ENCODE assay signal across 28 cellular contexts in genomic region chr11:58560842-58561241, GRCh38. TPM values are rescaled to one million over a fixed set of nuclear protein-coding genes. Genes with fewer than 3 reads are reported as not detected.
A peak's percentile ranks its signal among the peaks of the same experiment; 100 is the strongest.
DNase-seq lines count a peak whose midpoint lies in the region; ATAC-seq, FAIRE-seq and TF ChIP-seq lines count a peak whose summit lies in the region.
"Had no signal": no experiment of that assay in that cellular context is flagged by ENCODE, and none has a peak within 500 bp of the region (broad histone marks: within the 10 kb centered on the region; RNA-seq: fewer than 3 reads in every experiment).

No MANE protein-coding gene starts in this region.

- peak overlapping the region; percentile 76 for H3K4me2 ChIP-seq in A549
- H3K4me2 ChIP-seq: GM23338 had no signal

- H3K4me3 ChIP-seq in A549 (no peak overlapping the region), colonic mucosa (no peak overlapping the region)
- no peak overlapping the region for H3K4me3 ChIP-seq in CD4-positive, alpha-beta memory T cell (ENCODE audit: low read length in 2 of 2)
- H3K4me3 ChIP-seq: GM23338, vagina had no signal

- TF ChIP-seq POLR2A in A549 (IDR thresholded peaks at IDR 0.05; ENCODE audit: low read length), result no peak

- H3K9me3 ChIP-seq in A549 (no peaks in the 10 kb centered on the region), colonic mucosa (no peaks in the 10 kb centered on the region)
- no peaks in the 10 kb centered on the region for H3K9me3 ChIP-seq in CD4-positive, alpha-beta memory T cell (ENCODE audit: control insufficient read depth in 1 of 2, low read length in 2 of 2)
- H3K9me3 ChIP-seq: vagina had no signal

- TF ChIP-seq RAD21 in A549 (conservative IDR thresholded peaks at IDR 0.05 in 1 of 2, IDR thresholded peaks at IDR 0.05 in 1 of 2), result no peak

- no peaks in the 10 kb centered on the region for H3K9me3 Mint-ChIP-seq in CD4-positive, alpha-beta memory T cell
- H3K9me3 Mint-ChIP-seq in nephron, result no peaks in the 10 kb centered on the region
- H3K9me3 Mint-ChIP-seq: activated B cell treated with CpG ODN at 0.5 μM for 24 hours; dendritic cell treated with granulocyte-macrophage colony-stimulating factor and Interleukin-4, amounts not matched to agents 40 ng/mL and 50 ng/mL, for 4 days; GM23338; IgD-negative memory B cell; stimulated activated memory B cell treated with anti-CD40 and anti-IgM and Interleukin-4, amounts not matched to agents 10 μg/mL and 1 μg/mL and 100 μg/mL, for 72 hours had no signal

- intact Hi-C loops in CD4-positive, alpha-beta memory T cell (cut with micrococcal nuclease), result loop anchor here (10.0 kb wide), 1 partner anchor 54 kb away; no protein-coding TSS in a partner anchor
- intact Hi-C loops in colonic mucosa (cut with DNase I) (no loop called here), Right ventricle myocardium superior (cut with DNase I) (no loop called here)

- WGBS in A549 (ENCODE audit: missing lambda C conversion rate), result 23% methylated on average over 2 of the region's 2 CpGs

- H3K27me3 ChIP-seq in CD4-positive, alpha-beta memory T cell (ENCODE audit: insufficient read depth, low read length), result no peaks in the 10 kb centered on the region
- no peaks in the 10 kb centered on the region for H3K27me3 ChIP-seq in colonic mucosa
- H3K27me3 ChIP-seq: vagina had no signal

- POLR2A ChIA-PET in A549 (lab: Yijun Ruan, JAX), result no interaction called here
- POLR2A ChIA-PET in CD4-positive, alpha-beta memory T cell (lab: Charles Lee; ENCODE audit: partially characterized antibody), result interaction anchor here (0.6 to 1.4 kb wide), 3 partner anchors 8 to 16 kb away, joined by 3 read pairs; partner anchors contain the start of gene LPXN

- CTCF ChIA-PET in A549 (lab: Yijun Ruan, JAX), result interaction anchor here (0.9 to 1.7 kb wide), 2 partner anchors 37 to 686 kb away, joined by 3 to 6 read pairs; no protein-coding TSS in a partner anchor
- CTCF ChIA-PET in CD4-positive, alpha-beta memory T cell (lab: Charles Lee; ENCODE audit: partially characterized antibody), result interaction anchor here (0.9 to 2.5 kb wide), 5 partner anchors 7 to 37 kb away, joined by 4 to 20 read pairs (median 6); no protein-coding TSS in a partner anchor

- peak overlapping the region in 2 of 8 donors; percentile 13 to 32 for H3K4me3 Mint-ChIP-seq in CD4-positive, alpha-beta memory T cell
- H3K4me3 Mint-ChIP-seq in nephron, result no peak overlapping the region
- H3K4me3 Mint-ChIP-seq: activated B cell treated with CpG ODN at 0.5 μM for 24 hours; dendritic cell treated with granulocyte-macrophage colony-stimulating factor and Interleukin-4, amounts not matched to agents 40 ng/mL and 50 ng/mL, for 4 days; GM23338; IgD-negative memory B cell; stimulated activated memory B cell treated with anti-CD40 and anti-IgM and Interleukin-4, amounts not matched to agents 10 μg/mL and 1 μg/mL and 100 μg/mL, for 72 hours had no signal

- H3K27ac Mint-ChIP-seq in CD4-positive, alpha-beta memory T cell, result peak overlapping the region in 6 of 7 donors; percentile 41 to 74 (median 63)
- peak overlapping the region; percentile 37 to 63 (median 58) for H3K27ac Mint-ChIP-seq in nephron
- H3K27ac Mint-ChIP-seq: activated B cell treated with CpG ODN at 0.5 μM for 24 hours; dendritic cell treated with granulocyte-macrophage colony-stimulating factor and Interleukin-4, amounts not matched to agents 40 ng/mL and 50 ng/mL, for 4 days; GM23338; stimulated activated memory B cell treated with anti-CD40 and anti-IgM and Interleukin-4, amounts not matched to agents 10 μg/mL and 1 μg/mL and 100 μg/mL, for 72 hours had no signal

- peaks cover 12% of the 10 kb centered on the region for H3K36me3 ChIP-seq in CD4-positive, alpha-beta memory T cell (ENCODE audit: insufficient read depth, low read length)
- no peaks in the 10 kb centered on the region for H3K36me3 ChIP-seq in colonic mucosa
- H3K36me3 ChIP-seq: vagina had no signal

- H3K27me3 Mint-ChIP-seq in CD4-positive, alpha-beta memory T cell, result no peaks in the 10 kb centered on the region
- no peaks in the 10 kb centered on the region for H3K27me3 Mint-ChIP-seq in nephron (ENCODE audit: low read depth)
- H3K27me3 Mint-ChIP-seq: activated B cell treated with CpG ODN at 0.5 μM for 24 hours; dendritic cell treated with granulocyte-macrophage colony-stimulating factor and Interleukin-4, amounts not matched to agents 40 ng/mL and 50 ng/mL, for 4 days; IgD-negative memory B cell; stimulated activated memory B cell treated with anti-CD40 and anti-IgM and Interleukin-4, amounts not matched to agents 10 μg/mL and 1 μg/mL and 100 μg/mL, for 72 hours had no signal

- TF ChIP-seq EP300 in A549 (IDR thresholded peaks at IDR 0.05), result no peak

- no peak for ATAC-seq in A549
- no peak for ATAC-seq in Right ventricle myocardium superior (ENCODE audit: poor library complexity)
- ATAC-seq: GM23338; stimulated activated memory B cell treated with anti-CD40 and anti-IgM and Interleukin-4, amounts not matched to agents 10 μg/mL and 1 μg/mL and 100 μg/mL, for 72 hours had no signal

- peaks cover 47 to 84% (median 53%) of the 10 kb centered on the region in 4 donors for H3K4me1 Mint-ChIP-seq in CD4-positive, alpha-beta memory T cell
- H3K4me1 Mint-ChIP-seq in nephron, result peaks cover 5% of the 10 kb centered on the region
- H3K4me1 Mint-ChIP-seq: GM23338 had no signal

- TF ChIP-seq CTCF in A549 (IDR thresholded peaks at IDR 0.05), result no peak
- TF ChIP-seq CTCF in colonic mucosa (IDR thresholded peaks at IDR 0.05), result no peak
- no peak for TF ChIP-seq CTCF in nephron (IDR thresholded peaks at IDR 0.05; ENCODE audit: unreplicated experiment in 3 of 3)

- H3K9ac ChIP-seq in colonic mucosa (ENCODE audit: low read depth in 2 of 2, low read length in 2 of 2), result no peak overlapping the region

- H3K4me1 ChIP-seq in A549 (peaks cover 26% of the 10 kb centered on the region), colonic mucosa (no peaks in the 10 kb centered on the region)
- H3K4me1 ChIP-seq in CD4-positive, alpha-beta memory T cell (ENCODE audit: insufficient read depth, low read length), result peaks cover 69% of the 10 kb centered on the region
- H3K4me1 ChIP-seq: vagina had no signal

- no peak for FAIRE-seq in A549 (lab: Jason Lieb, UNC)
- FAIRE-seq: G401.6, GM18507 had no signal

- DNase-seq in A549 (ENCODE audit: low read depth in 1 of 2, low spot score in 1 of 2) (no peak), colonic mucosa (no peak), DMS114 treated with DMSO at 0.1 percent for 48 hours (lab: John Stamatoyannopoulos, UW; ENCODE audit: unreplicated experiment) (no peak), Right ventricle myocardium superior (no peak)
- DNase-seq in CD4-positive, alpha-beta memory T cell, result no peak
- DNase-seq in stimulated activated CD4-positive, alpha-beta T cell treated with anti-CD3 and anti-CD28 coated beads, Interleukin-2, amount 100 ng/mL, for 24 hours, result no peak
- DNase-seq: activated B cell treated with CpG ODN at 0.5 μM for 24 hours; activated CD4-positive, alpha-beta T cell treated with anti-CD3 and anti-CD28 coated beads, Interleukin-2, amount 50 U/mL, for 4 hours; activated gamma-delta T cell treated with Interleukin-2 at 50 U/mL for 16 hours; amygdala; NCI-H1105 treated with DMSO at 0.1 percent for 48 hours; NCI-H2029; NCI-H446; stimulated activated CD4-positive, alpha-beta T cell treated with anti-CD3 and anti-CD28 coated beads, Interleukin-2, amount 100 ng/mL, for 48 hours; T1000 had no signal

- H3K36me3 Mint-ChIP-seq in CD4-positive, alpha-beta memory T cell, result peaks cover 30 to 55% of the 10 kb centered on the region in 2 donors
- peaks cover 6% of the 10 kb centered on the region for H3K36me3 Mint-ChIP-seq in nephron (ENCODE audit: low read depth)

- H3K27ac ChIP-seq in A549, result peak overlapping the region; percentile 63 to 66; a peak in 4 of 6 replicates
- H3K27ac ChIP-seq in CD4-positive, alpha-beta memory T cell (ENCODE audit: low read depth, low read length), result no peak overlapping the region
- H3K27ac ChIP-seq in colonic mucosa, result peak overlapping the region; percentile 57
- H3K27ac ChIP-seq: vagina had no signal

TF ChIP-seq in A549, 52 proteins besides CTCF, POLR2A, EP300 and RAD21 (continues in another document):
- no peak for TF ChIP-seq CHD4 (IDR thresholded peaks at IDR 0.05; ENCODE audit: borderline replicate concordance)
- no peak for TF ChIP-seq ZSCAN20 (CRISPR knock-in tag; IDR thresholded peaks at IDR 0.05)
- TF ChIP-seq EHMT2 (IDR thresholded peaks at IDR 0.05; ENCODE audit: low read depth), result no peak
- TF ChIP-seq MAZ (IDR thresholded peaks at IDR 0.05; ENCODE audit: borderline replicate concordance, low read depth, low read length), result no peak
- TF ChIP-seq ESRRA (IDR thresholded peaks at IDR 0.05; ENCODE audit: borderline replicate concordance, low read length), result no peak
- TF ChIP-seq FOSB (CRISPR knock-in tag; IDR thresholded peaks at IDR 0.05), result no peak

RNA-seq across cellular contexts. Expression of gene LPXN, which starts 14.8 kb away (rescaled TPM):
- 6.6 and 6.7 TPM in 2 replicates for polyA plus RNA-seq in A549 (2011; rRNA removed)
- polyA plus RNA-seq in A549 (2012; cell fraction: cytosol; rRNA removed), result 1.5 and 2.0 TPM in 2 replicates
- polyA plus RNA-seq in A549 (2012; cell fraction: nucleus; rRNA removed), result 2.7 and 4.0 TPM in 2 replicates
- polyA plus RNA-seq in A549 (2017; fragmentation: RNase III; extraction: RNeasy Plus Mini Kit Qiagen cat#74134 plus additional on column Dnase treatment), result 2.5 to 2.9 TPM (median 2.5 TPM) in 3 replicates
- 7.3 and 9.7 TPM in 2 replicates for polyA minus RNA-seq in A549 (2011; rRNA and poly(A)+ RNA removed)
- total RNA-seq in CD4-positive, alpha-beta memory T cell, result 100 to 1,000 TPM; 138 to 147 TPM
- 100 to 1,000 TPM; 251 to 281 TPM for polyA plus RNA-seq in CD4-positive, alpha-beta memory T cell
- 1 to 10 TPM; 7.8 to 10.0 TPM for total RNA-seq in colonic mucosa
- total RNA-seq in Right ventricle myocardium superior, result 3.1 TPM

RNA-seq across cellular contexts. Expression of gene ZFP91, which starts 18.0 kb away (rescaled TPM):
- polyA plus RNA-seq in A549 (2011; rRNA removed) (52.3 and 66.9 TPM in 2 replicates), A549 (2017; fragmentation: RNase III; extraction: RNeasy Plus Mini Kit Qiagen cat#74134 plus additional on column Dnase treatment) (45.0 to 48.5 TPM (median 47.7 TPM) in 3 replicates)
- polyA plus RNA-seq in A549 (2012; cell fraction: cytosol; rRNA removed), result 10.7 and 12.2 TPM in 2 replicates
- polyA plus RNA-seq in A549 (2012; cell fraction: nucleus; rRNA removed), result 5.8 and 10.0 TPM in 2 replicates
- 35.4 and 38.3 TPM in 2 replicates for polyA minus RNA-seq in A549 (2011; rRNA and poly(A)+ RNA removed)
- total RNA-seq in CD4-positive, alpha-beta memory T cell, result 10 to 100 TPM; 38.0 to 38.4 TPM
- 1 to 10 TPM; 3.8 to 7.3 TPM for polyA plus RNA-seq in CD4-positive, alpha-beta memory T cell
- total RNA-seq in colonic mucosa (10 to 100 TPM; 60.9 to 92.0 TPM), Right ventricle myocardium superior (57.3 TPM)

RNA-seq across cellular contexts. Expression of gene OR5B21, which starts 52.9 kb away (rescaled TPM):
- polyA plus RNA-seq in A549 (2011; rRNA removed), result not detected in 2 replicates
- polyA plus RNA-seq in A549 (2012; cell fraction: cytosol; rRNA removed), result not detected in 2 replicates
- 0.07 TPM in 1 of 2 replicates, not detected in the other for polyA plus RNA-seq in A549 (2012; cell fraction: nucleus; rRNA removed)
- not detected in 3 replicates for polyA plus RNA-seq in A549 (2017; fragmentation: RNase III; extraction: RNeasy Plus Mini Kit Qiagen cat#74134 plus additional on column Dnase treatment)
- polyA minus RNA-seq in A549 (2011; rRNA and poly(A)+ RNA removed), result not detected in 2 replicates
- under 1 TPM; 0.61 to 0.99 TPM for total RNA-seq in CD4-positive, alpha-beta memory T cell
- polyA plus RNA-seq in CD4-positive, alpha-beta memory T cell, result not detected
- not detected for total RNA-seq in colonic mucosa
- not detected for total RNA-seq in Right ventricle myocardium superior
- total RNA-seq: fibroblast of lung, GM23338, kidney epithelial cell, lung microvascular endothelial cell, osteocyte, temporal lobe, vagina had no signal
- polyA plus RNA-seq: fibroblast of lung, GM23338, IgD-negative memory B cell had no signal

Comparison
In these comparisons a context has a peak if more than half of its experiments do, and no peak if none do; other contexts are left out.
1. RNA of gene LPXN, which starts 14.8 kb away (total RNA-seq): 138 to 147 TPM in CD4-positive, alpha-beta memory T cell; 7.8 to 10.0 TPM in colonic mucosa and 3.1 TPM in Right ventricle myocardium superior (single experiment); every median in the first group is over 10 times any median in the second.